In the genomic region with DNA sequence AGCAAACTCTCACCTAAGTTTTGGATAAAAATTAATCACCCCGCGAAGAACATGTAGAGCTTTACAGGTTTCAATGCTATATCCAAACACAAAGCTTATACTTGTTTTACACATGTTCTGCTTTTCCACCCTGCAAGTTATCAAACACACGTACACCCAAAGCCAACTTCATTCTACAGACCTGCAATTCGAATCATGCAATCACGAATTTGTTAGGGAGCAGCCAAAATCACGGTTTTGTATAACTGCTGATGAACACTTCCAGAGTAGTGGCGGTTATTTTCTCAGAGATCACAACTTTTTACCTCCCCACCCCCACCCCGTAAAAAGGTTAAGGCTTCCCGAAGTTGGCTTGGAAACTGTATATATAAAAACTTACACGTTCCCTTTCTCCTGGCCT, we compare ENCODE assay signal across 8 cellular contexts. TPM values are rescaled to one million over a fixed set of nuclear protein-coding genes. Genes with fewer than 3 reads are reported as not detected.
DNase-seq lines count a peak whose midpoint lies in the region; ATAC-seq, FAIRE-seq and TF ChIP-seq lines count a peak whose summit lies in the region.

No MANE protein-coding gene starts in this region.

- H3K4ac ChIP-seq in mesenchymal stem cell (ENCODE audit: low read depth in 1 of 2, low read length in 2 of 2) = no peak overlapping the region

- POLR2A ChIA-PET in GM12878 (lab: Charles Lee) = interaction anchor here (1.7 to 3.2 kb wide), 3 partner anchors 32 to 164 kb away, joined by 6 to 12 read pairs (median 8); a partner anchor contains a TSS

- no peak for DNase-seq in stimulated activated naive CD8-positive, alpha-beta T cell treated with anti-CD3 and anti-CD28 coated beads, Interleukin-15, Interleukin-2, amounts not matched to agents 100 U/mL and 50 U/mL, for 24 hours
- DNase-seq in GM12878 (ENCODE audit: low read depth, low spot score) (no peak), mesenchymal stem cell (no peak), aorta (no peak), NCI-H510A (lab: John Stamatoyannopoulos, UW) (no peak), NCI-H1048 (lab: John Stamatoyannopoulos, UW) (no peak)

- H3K9ac ChIP-seq in GM12878 (ENCODE audit: control insufficient read depth, insufficient read depth, low read length) (peak overlapping the region; percentile 93), mesenchymal stem cell (ENCODE audit: low read length) (peak overlapping the region; percentile 94)

- H2AFZ ChIP-seq in GM12878 (ENCODE audit: control insufficient read depth, low read depth, low read length) = no peak overlapping the region
- H2AFZ ChIP-seq in mesenchymal stem cell (ENCODE audit: low read depth, low read length) = no peak overlapping the region

- no peak overlapping the region for H3K23ac ChIP-seq in mesenchymal stem cell (ENCODE audit: low read length in 2 of 2)

- H3K36me3 ChIP-seq in GM12878 (ENCODE audit: control insufficient read depth in 2 of 2, insufficient read depth in 2 of 2, low read length in 1 of 2) (peaks cover 0 to 23% of the 10 kb centered on the region in 2 experiments; a peak in 3 of 4 replicates), mesenchymal stem cell (ENCODE audit: control insufficient read depth in 1 of 2, insufficient read depth in 2 of 2, low read depth in 1 of 2, low read length in 2 of 2) (peaks cover 4 to 43% of the 10 kb centered on the region in 2 experiments), aorta (ENCODE audit: control insufficient read depth in 1 of 2, insufficient read depth in 2 of 2, low read length in 1 of 2) (peaks cover 2 to 3% of the 10 kb centered on the region in 2 donors)

- H4K8ac ChIP-seq in mesenchymal stem cell (ENCODE audit: low read length) = no peak overlapping the region

- H3K27me3 ChIP-seq in GM12878 (replicated peaks in 1 of 2; ENCODE audit: control insufficient read depth in 2 of 2, insufficient read depth in 2 of 2, low read length in 1 of 2) (no peaks in the 10 kb centered on the region), mesenchymal stem cell (ENCODE audit: control insufficient read depth in 1 of 2, insufficient read depth in 1 of 2, low read length in 2 of 2) (no peaks in the 10 kb centered on the region), aorta (ENCODE audit: control insufficient read depth in 1 of 2, insufficient read depth in 2 of 2, low read length in 1 of 2) (no peaks in the 10 kb centered on the region)

- H3K27ac Mint-ChIP-seq in stimulated activated naive CD8-positive, alpha-beta T cell treated with anti-CD3 and anti-CD28 coated beads, Interleukin-15, Interleukin-2, amounts not matched to agents 100 ng/mL and 50 ng/mL, for 24 hours = peak overlapping the region; percentile 86

- H2BK12ac ChIP-seq in mesenchymal stem cell (ENCODE audit: low read length in 2 of 2) = no peak overlapping the region

- H3K4me2 ChIP-seq in GM12878 (ENCODE audit: control insufficient read depth, insufficient read depth) = peak overlapping the region; percentile 82
- H3K4me2 ChIP-seq in mesenchymal stem cell (ENCODE audit: low read length, poor library complexity, severe bottlenecking) = peak overlapping the region; percentile 49

- no peaks in the 10 kb centered on the region for H3K9me3 Mint-ChIP-seq in stimulated activated naive CD8-positive, alpha-beta T cell treated with anti-CD3 and anti-CD28 coated beads, Interleukin-15, Interleukin-2, amounts not matched to agents 100 ng/mL and 50 ng/mL, for 24 hours

- no peaks in the 10 kb centered on the region for H3K9me3 ChIP-seq in GM12878 (replicated peaks; ENCODE audit: control insufficient read depth, insufficient read depth, low read length)
- H3K9me3 ChIP-seq in mesenchymal stem cell (ENCODE audit: control insufficient read depth, low read length) = no peaks in the 10 kb centered on the region
- no peaks in the 10 kb centered on the region for H3K9me3 ChIP-seq in aorta (ENCODE audit: control insufficient read depth, low read length)

- peaks cover 51% of the 10 kb centered on the region for H3K4me1 Mint-ChIP-seq in stimulated activated naive CD8-positive, alpha-beta T cell treated with anti-CD3 and anti-CD28 coated beads, Interleukin-15, Interleukin-2, amounts not matched to agents 100 ng/mL and 50 ng/mL, for 24 hours (ENCODE audit: low read depth)

- no peak overlapping the region for H4K91ac ChIP-seq in mesenchymal stem cell (ENCODE audit: low read length)

- no peak for FAIRE-seq in GM12878 (lab: Jason Lieb, UNC)

- H3K18ac ChIP-seq in mesenchymal stem cell (ENCODE audit: low read depth in 1 of 2, low read length in 2 of 2) = no peak overlapping the region

- H2AK5ac ChIP-seq in mesenchymal stem cell (ENCODE audit: low read length, severe bottlenecking) = no peak overlapping the region

- H4K20me1 ChIP-seq in GM12878 (ENCODE audit: control insufficient read depth, insufficient read depth) = no peaks in the 10 kb centered on the region

- H3K79me1 ChIP-seq in mesenchymal stem cell (replicated peaks; ENCODE audit: low read length, poor library complexity, severe bottlenecking) = peaks cover 3% of the 10 kb centered on the region

- no peak for TF ChIP-seq EP300 in GM12878 (IDR thresholded peaks at IDR 0.05; ENCODE audit: borderline replicate concordance in 1 of 2, control insufficient read depth in 1 of 2, low read depth in 2 of 2, low read length in 2 of 2)

- in situ Hi-C loops in GM12878 (cut with MboI) = no loop called here

- H2BK120ac ChIP-seq in mesenchymal stem cell (ENCODE audit: low read depth, low read length) = no peak overlapping the region

- 6% methylated on average over 10 of the region's 10 CpGs for WGBS in GM12878 (ENCODE audit: insufficient coverage, insufficient replicate concordance, low lambda C conversion rate, missing lambda C conversion rate)
- WGBS in mesenchymal stem cell = 18% methylated on average over 10 of the region's 10 CpGs
- 13 to 14% methylated on average over 10 of the region's 10 CpGs for WGBS in aorta, 2 donors

- RAD21 ChIA-PET in GM12878 (lab: Charles Lee; ENCODE audit: unreplicated experiment) = interaction anchor here (1.2 to 2.0 kb wide), 3 partner anchors 30 to 33 kb away, joined by 3 to 8 read pairs (median 3); a partner anchor contains a TSS

- H3K27me3 Mint-ChIP-seq in stimulated activated naive CD8-positive, alpha-beta T cell treated with anti-CD3 and anti-CD28 coated beads, Interleukin-15, Interleukin-2, amounts not matched to agents 100 ng/mL and 50 ng/mL, for 24 hours = no peaks in the 10 kb centered on the region

- no peak for TF ChIP-seq RAD21 in GM12878 (IDR thresholded peaks at IDR 0.05; ENCODE audit: insufficient read depth, low read depth, low read length)

- H2BK5ac ChIP-seq in mesenchymal stem cell (ENCODE audit: low read depth, low read length, poor library complexity, severe bottlenecking) = peak overlapping the region; percentile 31

- H3K4me3 Mint-ChIP-seq in stimulated activated naive CD8-positive, alpha-beta T cell treated with anti-CD3 and anti-CD28 coated beads, Interleukin-15, Interleukin-2, amounts not matched to agents 100 ng/mL and 50 ng/mL, for 24 hours = peak overlapping the region; percentile 93

- H3K36me3 Mint-ChIP-seq in stimulated activated naive CD8-positive, alpha-beta T cell treated with anti-CD3 and anti-CD28 coated beads, Interleukin-15, Interleukin-2, amounts not matched to agents 100 ng/mL and 50 ng/mL, for 24 hours (ENCODE audit: low read depth) = peaks cover 50% of the 10 kb centered on the region

- SMC1A ChIA-PET in GM12878 (lab: Charles Lee; ENCODE audit: uncharacterized antibody, unreplicated experiment) = interaction anchor here (0.5 to 1.7 kb wide), 5 partner anchors 9 to 167 kb away, joined by 3 to 6 read pairs (median 3); no protein-coding TSS in a partner anchor

- TF ChIP-seq POLR2A in GM12878 (IDR thresholded peaks at IDR 0.05; ENCODE audit: low read depth, low read length) = no peak

- peak overlapping the region; percentile 91 for H3K4me3 ChIP-seq in GM12878
- H3K4me3 ChIP-seq in mesenchymal stem cell (ENCODE audit: insufficient read depth in 1 of 2, low read depth in 1 of 2, low read length in 2 of 2) = peak overlapping the region in 1 of 2 experiments; percentile 92
- peak overlapping the region; percentile 92 to 99 for H3K4me3 ChIP-seq in aorta (ENCODE audit: low read length in 2 of 2)

- intact Hi-C loops in GM12878 (cut with micrococcal nuclease; ENCODE audit: unreplicated experiment) (no loop called here), aorta (cut with DNase I) (no loop called here)

- no TSS peak for BruUV-seq in GM12878 (replicated peaks; lab: Mats Ljungman, UMichigan)

- H2BK15ac ChIP-seq in mesenchymal stem cell (ENCODE audit: low read depth, poor library complexity, severe bottlenecking) = no peak overlapping the region

- CTCF ChIA-PET in GM12878 (lab: Yijun Ruan, JAX) = interaction anchor here (0.6 to 3.8 kb wide), 6 partner anchors 17 to 94 kb away, joined by 3 to 24 read pairs (median 5); no protein-coding TSS in a partner anchor

- H3K4me1 ChIP-seq in GM12878 (ENCODE audit: control insufficient read depth, insufficient read depth, low read length) (0 out of 2 replicates have a peak, but pooled peaks cover 3% of the 10 kb centered on the region), mesenchymal stem cell (ENCODE audit: control insufficient read depth, insufficient read depth, low read depth, low read length) (peaks cover 5% of the 10 kb centered on the region), aorta (ENCODE audit: control insufficient read depth in 1 of 2, insufficient read depth in 2 of 2, low read length in 2 of 2) (peaks cover 0 to 4% of the 10 kb centered on the region in 2 donors)

- peaks cover 36% of the 10 kb centered on the region for H3K79me2 ChIP-seq in GM12878 (ENCODE audit: control insufficient read depth, insufficient read depth, low read length)

- TF ChIP-seq CTCF in GM12878 (IDR thresholded peaks at IDR 0.05 in 2 of 3, conservative IDR thresholded peaks at IDR 0.05 in 1 of 3; ENCODE audit: control insufficient read depth in 2 of 3, extremely low read depth in 1 of 3, insufficient read depth in 1 of 3, low read depth in 3 of 3, low read length in 3 of 3) = no peak

- no peak for ATAC-seq in stimulated activated naive CD8-positive, alpha-beta T cell treated with anti-CD3 and anti-CD28 coated beads, Interleukin-15, Interleukin-2, amounts not matched to agents 100 U/mL and 50 U/mL, for 24 hours
- ATAC-seq in GM12878 (no peak), aorta (ENCODE audit: low FRiP score) (no peak), GM21737 (IDR thresholded peaks at IDR 0.05; ENCODE audit: unreplicated experiment) (no peak)

- H3K27ac ChIP-seq in GM12878 (ENCODE audit: control insufficient read depth, insufficient read depth) (peak overlapping the region; percentile 88), mesenchymal stem cell (ENCODE audit: low read length, poor library complexity, severe bottlenecking) (no peak overlapping the region), aorta (ENCODE audit: low read depth in 1 of 2, low read length in 2 of 2) (no peak overlapping the region)

- no peak overlapping the region for H3K14ac ChIP-seq in mesenchymal stem cell (ENCODE audit: low read length in 2 of 2)

RNA-seq across cellular contexts. Expression of a gene that starts 1.4 kb away (rescaled TPM):
- 120 and 129 TPM in 2 replicates for total RNA-seq in GM12878 (2013; cell fraction: nucleolus; rRNA removed)
- total RNA-seq in GM12878 (2014; rRNA removed) = 291 and 361 TPM in 2 replicates
- total RNA-seq in GM12878 (2014; rRNA removed; fragmentation: Illumina TruSeq; extraction: Trizol) = 387 and 399 TPM in 2 replicates
- total RNA-seq in GM12878 (2021) = 402 and 405 TPM in 2 replicates
- 186 TPM for polyA plus RNA-seq in GM12878 (2011; ENCODE audit: low read depth)
- 405 and 664 TPM in 2 replicates for polyA plus RNA-seq in GM12878 (2011; rRNA removed)
- polyA plus RNA-seq in GM12878 (2011; cell fraction: cytosol; rRNA removed) = 134 and 136 TPM in 2 replicates
- 237 and 268 TPM in 2 replicates for polyA plus RNA-seq in GM12878 (2011; cell fraction: nucleus; rRNA removed)
- 278 and 290 TPM in 2 replicates for polyA plus RNA-seq in GM12878 (2012)
- 394 and 537 TPM in 2 replicates for polyA plus RNA-seq in GM12878 (2014; fragmentation: Illumina TruSeq; extraction: Trizol)
- polyA plus RNA-seq in GM12878 (2014; fragmentation: Nextera tagmentation; extraction: Ambion mirVana) = 100 to 1,000 TPM; 120 to 352 TPM
- 338 and 391 TPM in 2 replicates for polyA plus RNA-seq in GM12878 (2014; rRNA removed)
- polyA plus RNA-seq in GM12878 (2016; fragmentation: Nextera tagmentation; extraction: Ambion mirVana) = 100 to 1,000 TPM; 734 to 798 TPM
- 71.1 and 104 TPM in 2 replicates for polyA minus RNA-seq in GM12878 (2011; rRNA and poly(A)+ RNA removed)
- 59.6 and 68.7 TPM in 2 replicates for polyA minus RNA-seq in GM12878 (2011; cell fraction: cytosol; rRNA and poly(A)+ RNA removed)
- polyA minus RNA-seq in GM12878 (2011; cell fraction: nucleus; rRNA and poly(A)+ RNA removed) = 45.6 and 55.5 TPM in 2 replicates
- 278 TPM for polyA plus RNA-seq in mesenchymal stem cell (2013, experiment 1 of 2)
- 282 TPM for polyA plus RNA-seq in mesenchymal stem cell (2013, experiment 2 of 2)
- 100 to 1,000 TPM in 1 of 2 donors, 10 to 100 TPM in 1; 77.8 to 111 TPM for total RNA-seq in aorta
- polyA plus RNA-seq in aorta = 10 to 100 TPM; 66.6 to 86.0 TPM

RNA-seq across cellular contexts. Expression of a gene that starts 34.1 kb away (rescaled TPM):
- 389 and 405 TPM in 2 replicates for total RNA-seq in GM12878 (2013; cell fraction: nucleolus; rRNA removed)
- total RNA-seq in GM12878 (2014; rRNA removed) (12.7 and 14.4 TPM in 2 replicates), GM12878 (2014; rRNA removed; fragmentation: Illumina TruSeq; extraction: Trizol) (16.9 and 19.5 TPM in 2 replicates), GM12878 (2021) (14.5 and 14.7 TPM in 2 replicates), aorta (10 to 100 TPM; 41.8 to 68.5 TPM)
- 4.2 TPM for polyA plus RNA-seq in GM12878 (2011; ENCODE audit: low read depth)
- polyA plus RNA-seq in GM12878 (2011; rRNA removed) (19.0 and 28.3 TPM in 2 replicates), GM12878 (2014; fragmentation: Illumina TruSeq; extraction: Trizol) (7.9 and 10.9 TPM in 2 replicates), GM12878 (2014; fragmentation: Nextera tagmentation; extraction: Ambion mirVana) (1 to 10 TPM; 3.1 to 3.4 TPM), GM12878 (2014; rRNA removed) (6.6 and 7.1 TPM in 2 replicates), GM12878 (2016; fragmentation: Nextera tagmentation; extraction: Ambion mirVana) (10 to 100 TPM; 14.4 to 15.2 TPM), aorta (10 to 100 TPM; 10.0 to 15.0 TPM)
- polyA plus RNA-seq in GM12878 (2011; cell fraction: cytosol; rRNA removed) = 4.8 and 6.0 TPM in 2 replicates
- polyA plus RNA-seq in GM12878 (2011; cell fraction: nucleus; rRNA removed) = 23.5 and 25.1 TPM in 2 replicates
- 7.2 and 10.2 TPM in 2 replicates for polyA plus RNA-seq in GM12878 (2012)
- 38.7 and 59.6 TPM in 2 replicates for polyA minus RNA-seq in GM12878 (2011; rRNA and poly(A)+ RNA removed)
- 11.0 and 13.0 TPM in 2 replicates for polyA minus RNA-seq in GM12878 (2011; cell fraction: cytosol; rRNA and poly(A)+ RNA removed)
- polyA minus RNA-seq in GM12878 (2011; cell fraction: nucleus; rRNA and poly(A)+ RNA removed) = 58.3 and 77.8 TPM in 2 replicates
- polyA plus RNA-seq in mesenchymal stem cell (2013, experiment 1 of 2) = 7.1 TPM
- polyA plus RNA-seq in mesenchymal stem cell (2013, experiment 2 of 2) = 7.5 TPM
